8 cellular contexts compared by ENCODE assay signal in genomic region chr19:18203408-18203862, GRCh38. TPM values are rescaled to one million over a fixed set of nuclear protein-coding genes. Genes with fewer than 3 reads are reported as not detected.
A peak's percentile ranks its signal among the peaks of the same experiment; 100 is the strongest.
DNase-seq lines count a peak whose midpoint lies in the region; ATAC-seq, FAIRE-seq and TF ChIP-seq lines count a peak whose summit lies in the region.

No MANE protein-coding gene starts in this region.

- no peak overlapping the region for H3K27ac ChIP-seq in H1 (ENCODE audit: low read depth, low read length)
- no peak overlapping the region for H3K27ac ChIP-seq in muscle layer of duodenum (ENCODE audit: low read length)
- H3K27ac ChIP-seq in upper lobe of left lung = peak overlapping the region in 2 of 4 donors; percentile 62 to 97

- H3K36me3 Mint-ChIP-seq in T-cell = peaks cover 6% of the 10 kb centered on the region

- H3K27me3 ChIP-seq in BE2C (no peaks in the 10 kb centered on the region), H1 (replicated peaks in 1 of 4; ENCODE audit: control insufficient read depth in 3 of 4, extremely low read depth in 1 of 4, insufficient read depth in 3 of 4, low read length in 3 of 4) (no peaks in the 10 kb centered on the region; a peak in 1 of 7 replicates), muscle layer of duodenum (ENCODE audit: low read depth, low read length) (no peaks in the 10 kb centered on the region), upper lobe of left lung (no peaks in the 10 kb centered on the region)

- peak overlapping the region; percentile 63 for H4K91ac ChIP-seq in H1 (replicated peaks; ENCODE audit: insufficient read length, low read length)

- peak overlapping the region; percentile 79 to 92 for H3K4me2 ChIP-seq in H1 (ENCODE audit: insufficient read depth in 1 of 2, low read depth in 2 of 2, low read length in 2 of 2)

- no peak for TF ChIP-seq RAD21 in H1 (IDR thresholded peaks at IDR 0.05 in 1 of 2, conservative IDR thresholded peaks at IDR 0.05 in 1 of 2; ENCODE audit: low read depth in 2 of 2, low read length in 2 of 2)

- no peak overlapping the region for H3K4ac ChIP-seq in H1 (replicated peaks; ENCODE audit: insufficient read length, low read depth, low read length)

- H2BK5ac ChIP-seq in H1 (ENCODE audit: low read depth, low read length) = 0 out of 2 replicates have a peak overlapping the region, but pooled peaks have one; percentile 4

- H4K8ac ChIP-seq in H1 (ENCODE audit: extremely low read depth, insufficient read depth, low read length) = peak overlapping the region; percentile 75; the same call in 1 of the 2 replicates

- H3K18ac ChIP-seq in H1 (ENCODE audit: extremely low read depth, low read length) = peak overlapping the region; percentile 84

- peak; percentile 3 for ATAC-seq in GM21786 (IDR thresholded peaks at IDR 0.05; ENCODE audit: unreplicated experiment)
- peak; percentile 0 to 24 (median 18) for ATAC-seq in T-cell (replicated peaks in 1 of 4)
- no peak for ATAC-seq in upper lobe of left lung (ENCODE audit: low FRiP score in 2 of 2)

- no peak overlapping the region for H3K23ac ChIP-seq in H1 (ENCODE audit: insufficient read length)

- CTCF ChIA-PET in T-cell (lab: Charles Lee) = interaction anchor here in 1 of 2 donors (0.6 to 3.5 kb wide), 6 partner anchors 9 to 135 kb away, joined by 3 to 26 read pairs (median 4); partner anchors contain the start of gene MPV17L2
- CTCF ChIA-PET in H1 (lab: Charles Lee; ENCODE audit: partially characterized antibody) = interaction anchor here (0.6 to 11.5 kb wide), 11 partner anchors 12 to 135 kb away, joined by 3 to 305 read pairs (median 3); partner anchors contain the start of gene PDE4C

- H3K4me1 ChIP-seq in BE2C (no peaks in the 10 kb centered on the region), H1 (replicated peaks in 1 of 4; ENCODE audit: control insufficient read depth in 3 of 4, insufficient read depth in 4 of 4, low read length in 3 of 4) (peaks cover 0 to 11% (median 7%) of the 10 kb centered on the region in 4 experiments; a peak in 5 of 7 replicates), muscle layer of duodenum (ENCODE audit: control insufficient read depth in 1 of 2, insufficient read depth in 2 of 2, low read length in 2 of 2) (peaks cover 7 to 21% of the 10 kb centered on the region in 2 donors), upper lobe of left lung (peaks cover 15 to 35% (median 21%) of the 10 kb centered on the region in 4 donors)

- DNase-seq in BE2C (peak; percentile 33), T-cell (peak in 21 of 34 experiments; percentile 29 to 67 (median 55)), H1 (ENCODE audit: low read depth in 1 of 2, low spot score in 2 of 2) (no peak), upper lobe of left lung (peak; percentile 26 to 91), DMS79 treated with DMSO at 0.1 percent for 48 hours (lab: John Stamatoyannopoulos, UW) (no peak), NCI-H526 treated with DMSO at 0.1 percent for 48 hours (lab: John Stamatoyannopoulos, UW) (no peak)

- peak overlapping the region; percentile 3; the same call in 1 of the 2 replicates for H2BK12ac ChIP-seq in H1 (ENCODE audit: low read depth, low read length)

- H3K9me3 ChIP-seq in BE2C (no peaks in the 10 kb centered on the region), H1 (ENCODE audit: insufficient read depth in 2 of 2, low read depth in 1 of 2, low read length in 1 of 2) (no peaks in the 10 kb centered on the region), muscle layer of duodenum (ENCODE audit: control insufficient read depth in 1 of 2, low read length in 2 of 2) (no peaks in the 10 kb centered on the region), upper lobe of left lung (no peaks in the 10 kb centered on the region)

- peak overlapping the region; percentile 87 to 94 (median 89) for H3K4me3 Mint-ChIP-seq in T-cell

- TF ChIP-seq POLR2A in H1 (IDR thresholded peaks at IDR 0.05; ENCODE audit: control extremely low read depth in 1 of 2, low read depth in 2 of 2, low read length in 2 of 2) (no peak), upper lobe of left lung (IDR thresholded peaks at IDR 0.05) (no peak)

- 3% methylated on average over 24 of the region's 38 CpGs; no CpG with 5 or more reads in 1 of the 2 experiments for WGBS in H1 (ENCODE audit: extremely low coverage in 1 of 2, insufficient coverage in 1 of 2, insufficient read length in 1 of 2, insufficient replicate concordance in 2 of 2, low coverage in 1 of 2, low lambda C conversion rate in 2 of 2, missing lambda C conversion rate in 1 of 2), 2 experiments
- WGBS in upper lobe of left lung, 2 donors = 0 to 1% methylated on average over 10 of the region's 38 CpGs

- peaks cover 22 to 30% (median 24%) of the 10 kb centered on the region in 3 donors for H3K4me1 Mint-ChIP-seq in T-cell

- peaks cover under 1 to 5% of the 10 kb centered on the region in 2 donors for H3K27me3 Mint-ChIP-seq in T-cell

- peak overlapping the region; percentile 2; the same call in 1 of the 2 replicates for H2BK15ac ChIP-seq in H1 (ENCODE audit: low read length)

- H2BK120ac ChIP-seq in H1 (replicated peaks; ENCODE audit: low read depth, low read length) = no peak overlapping the region

- no peak overlapping the region for H2AK5ac ChIP-seq in H1 (ENCODE audit: low read depth, low read length)

- peaks cover 12% of the 10 kb centered on the region for H3K23me2 ChIP-seq in H1 (ENCODE audit: low read depth, low read length)

- peaks cover 5% of the 10 kb centered on the region for H3K79me1 ChIP-seq in H1 (ENCODE audit: low read depth, low read length)

- H3K36me3 ChIP-seq in BE2C (peaks cover 22% of the 10 kb centered on the region), H1 (ENCODE audit: control insufficient read depth in 2 of 4, insufficient read depth in 4 of 4, low read length in 3 of 4) (peaks cover 3 to 5% (median 3%) of the 10 kb centered on the region in 4 experiments; a peak in 6 of 8 replicates), muscle layer of duodenum (ENCODE audit: control insufficient read depth in 1 of 2, insufficient read depth in 2 of 2, low read length in 2 of 2) (peaks cover 3 to 10% of the 10 kb centered on the region in 2 donors), upper lobe of left lung (peaks cover 0 to 10% (median 7%) of the 10 kb centered on the region in 4 donors)

- H3K79me2 ChIP-seq in H1 (ENCODE audit: control insufficient read depth in 1 of 2, insufficient read depth in 2 of 2, low read length in 2 of 2) = 0 out of 4 replicates have a peak, but pooled peaks cover 0 to 4% of the 10 kb centered on the region in 2 experiments

- no peak for FAIRE-seq in H1 (lab: Jason Lieb, UNC)

- H3K9ac ChIP-seq in H1 (replicated peaks in 1 of 4; ENCODE audit: extremely low read depth in 1 of 4, low read depth in 3 of 4, low read length in 3 of 4) = peak overlapping the region in 3 of 4 experiments; percentile 37 to 42 (median 41); a peak in 4 of 7 replicates

- no peak overlapping the region for H2AFZ ChIP-seq in H1 (ENCODE audit: low read length)

- no peak overlapping the region for H3K56ac ChIP-seq in H1 (replicated peaks; ENCODE audit: insufficient read length, low read depth, low read length)

- TF ChIP-seq EP300 in H1 (IDR thresholded peaks at IDR 0.05; ENCODE audit: borderline replicate concordance in 1 of 2, low read depth in 2 of 2, low read length in 2 of 2) (no peak), upper lobe of left lung (IDR thresholded peaks at IDR 0.05) (no peak)

- no peak overlapping the region for H4K5ac ChIP-seq in H1 (ENCODE audit: insufficient read length, low read depth, low read length)

- H3K14ac ChIP-seq in H1 (ENCODE audit: insufficient read length) = no peak overlapping the region

- H3K27ac Mint-ChIP-seq in T-cell = peak overlapping the region; percentile 74 to 86

- H3K9me3 Mint-ChIP-seq in T-cell = no peaks in the 10 kb centered on the region

- peaks cover 1 to 13% of the 10 kb centered on the region in 2 experiments for H4K20me1 ChIP-seq in H1 (replicated peaks in 1 of 2; ENCODE audit: control insufficient read depth in 1 of 2, insufficient read depth in 2 of 2, low read length in 2 of 2)

- no peak for TF ChIP-seq CTCF in BE2C (IDR thresholded peaks at IDR 0.05; ENCODE audit: low read depth, low read length)
- no peak for TF ChIP-seq CTCF in H1 (IDR thresholded peaks at IDR 0.05; ENCODE audit: control extremely low read depth in 1 of 3, insufficient read depth in 1 of 3, low read depth in 1 of 3, low read length in 3 of 3)
- no peak for TF ChIP-seq CTCF in upper lobe of left lung (IDR thresholded peaks at IDR 0.05)

- H2BK20ac ChIP-seq in H1 (ENCODE audit: low read length) = 0 out of 2 replicates have a peak overlapping the region, but pooled peaks have one; percentile 48

- H3K4me3 ChIP-seq in BE2C (ENCODE audit: low read depth, low read length) = peak overlapping the region; percentile 67
- H3K4me3 ChIP-seq in H1 (ENCODE audit: extremely low read depth in 1 of 4, insufficient read depth in 2 of 4, low read depth in 3 of 4, low read length in 4 of 4) = peak overlapping the region; percentile 56 to 81 (median 74)
- peak overlapping the region; percentile 70 to 94 for H3K4me3 ChIP-seq in muscle layer of duodenum (ENCODE audit: low read depth in 1 of 2, low read length in 2 of 2)
- H3K4me3 ChIP-seq in upper lobe of left lung = peak overlapping the region; percentile 70 to 90 (median 73)

- POLR2A ChIA-PET in T-cell (lab: Charles Lee) (interaction anchor here in 1 of 2 donors (0.8 kb wide), 1 partner anchor 78 kb away, joined by 4 read pairs; the partner anchor contains the start of gene JUND), H1 (lab: Charles Lee; ENCODE audit: partially characterized antibody) (interaction anchor here (0.6 to 7.3 kb wide), 11 partner anchors 9 to 112 kb away, joined by 3 to 65 read pairs (median 4); partner anchors contain the start of genes JUND and MPV17L2)

RNA-seq across cellular contexts. Expression of gene RAB3A, which starts 0.4 kb away (rescaled TPM):
- polyA plus RNA-seq in BE2C (2012; ENCODE audit: insufficient read depth, insufficient read length, low read depth) = 137 TPM
- total RNA-seq in T-cell (1 to 10 TPM; 4.7 to 8.3 (median 5.6) TPM), upper lobe of left lung (1 to 10 TPM in 5 of 6 donors, under 1 TPM in 1; 0.46 to 5.0 (median 3.4) TPM)
- 14.2 and 14.3 TPM in 2 replicates for total RNA-seq in H1 (2021; fragmentation: NEBNext Ultra II Directional; extraction: Animal tissue kit (Norgen Biotek cat#: 25700))
- polyA plus RNA-seq in H1 (2011; rRNA removed) = 13.6 and 18.6 TPM in 2 replicates
- 7.1 TPM for polyA plus RNA-seq in H1 (2011; cell fraction: cytosol; rRNA removed)
- polyA plus RNA-seq in H1 (2011; cell fraction: nucleus; rRNA removed) = 26.7 TPM
- polyA plus RNA-seq in H1 (2012, experiment 1 of 2) = 10.0 to 16.5 TPM (median 14.3 TPM) in 4 replicates
- polyA plus RNA-seq in H1 (2012, experiment 2 of 2) = 11.5 TPM
- 12.1 TPM for polyA plus RNA-seq in H1 (2013, experiment 1 of 2)
- 13.1 TPM for polyA plus RNA-seq in H1 (2013, experiment 2 of 2)
- polyA minus RNA-seq in H1 (2011; rRNA and poly(A)+ RNA removed) = 42.9 and 47.7 TPM in 2 replicates
- polyA minus RNA-seq in H1 (2011; cell fraction: cytosol; rRNA and poly(A)+ RNA removed) = 23.5 TPM
- polyA minus RNA-seq in H1 (2011; cell fraction: nucleus; rRNA and poly(A)+ RNA removed) = 17.7 TPM

RNA-seq across cellular contexts. Expression of gene MPV17L2, which starts 10.4 kb away (rescaled TPM):
- polyA plus RNA-seq in BE2C (2012; ENCODE audit: insufficient read depth, insufficient read length, low read depth) = 62.0 TPM
- total RNA-seq in T-cell (1 to 10 TPM; 3.8 to 8.2 (median 8.1) TPM), upper lobe of left lung (10 to 100 TPM; 10.7 to 18.8 (median 13.3) TPM)
- 24.2 and 28.6 TPM in 2 replicates for total RNA-seq in H1 (2021; fragmentation: NEBNext Ultra II Directional; extraction: Animal tissue kit (Norgen Biotek cat#: 25700))
- 80.1 and 82.6 TPM in 2 replicates for polyA plus RNA-seq in H1 (2011; rRNA removed)
- polyA plus RNA-seq in H1 (2011; cell fraction: cytosol; rRNA removed) = 52.7 TPM
- 45.3 TPM for polyA plus RNA-seq in H1 (2011; cell fraction: nucleus; rRNA removed)
- polyA plus RNA-seq in H1 (2012, experiment 1 of 2) = 29.4 to 37.4 TPM (median 36.6 TPM) in 4 replicates
- 48.3 TPM for polyA plus RNA-seq in H1 (2012, experiment 2 of 2)
- polyA plus RNA-seq in H1 (2013, experiment 1 of 2) = 41.2 TPM
- 42.3 TPM for polyA plus RNA-seq in H1 (2013, experiment 2 of 2)
- polyA minus RNA-seq in H1 (2011; rRNA and poly(A)+ RNA removed) = 31.0 and 44.7 TPM in 2 replicates
- polyA minus RNA-seq in H1 (2011; cell fraction: cytosol; rRNA and poly(A)+ RNA removed) = 16.7 TPM
- polyA minus RNA-seq in H1 (2011; cell fraction: nucleus; rRNA and poly(A)+ RNA removed) = 12.7 TPM

RNA-seq across cellular contexts. Expression of gene PDE4C, which starts 22.8 kb away (rescaled TPM):
- 7.3 TPM for polyA plus RNA-seq in BE2C (2012; ENCODE audit: insufficient read depth, insufficient read length, low read depth)
- total RNA-seq in T-cell = not detected
- 2.3 and 2.7 TPM in 2 replicates for total RNA-seq in H1 (2021; fragmentation: NEBNext Ultra II Directional; extraction: Animal tissue kit (Norgen Biotek cat#: 25700))
- polyA plus RNA-seq in H1 (2011; rRNA removed) = 3.1 and 3.7 TPM in 2 replicates
- polyA plus RNA-seq in H1 (2011; cell fraction: cytosol; rRNA removed) = 4.7 TPM
- 10.8 TPM for polyA plus RNA-seq in H1 (2011; cell fraction: nucleus; rRNA removed)
- polyA plus RNA-seq in H1 (2012, experiment 1 of 2) = 1.8 to 3.1 TPM (median 2.3 TPM) in 4 replicates
- polyA plus RNA-seq in H1 (2012, experiment 2 of 2) = 1.1 TPM
- polyA plus RNA-seq in H1 (2013, experiment 1 of 2) = 0.71 TPM
- 0.85 TPM for polyA plus RNA-seq in H1 (2013, experiment 2 of 2)
- polyA minus RNA-seq in H1 (2011; rRNA and poly(A)+ RNA removed) = 2.6 and 5.2 TPM in 2 replicates
- 3.2 TPM for polyA minus RNA-seq in H1 (2011; cell fraction: cytosol; rRNA and poly(A)+ RNA removed)
- 8.1 TPM for polyA minus RNA-seq in H1 (2011; cell fraction: nucleus; rRNA and poly(A)+ RNA removed)
- 100 to 1,000 TPM in 1 of 6 donors, 10 to 100 TPM in 4, 1 to 10 TPM in 1; 6.4 to 479 (median 21.0) TPM for total RNA-seq in upper lobe of left lung

RNA-seq across cellular contexts. Expression of gene IFI30, which starts 29.8 kb away (rescaled TPM):
- polyA plus RNA-seq in BE2C (2012; ENCODE audit: insufficient read depth, insufficient read length, low read depth) = 12.4 TPM
- 10 to 100 TPM in 1 of 5 donors, 1 to 10 TPM in 4; 3.2 to 11.8 (median 5.1) TPM for total RNA-seq in T-cell
- total RNA-seq in H1 (2021; fragmentation: NEBNext Ultra II Directional; extraction: Animal tissue kit (Norgen Biotek cat#: 25700)) = 25.9 and 28.9 TPM in 2 replicates
- polyA plus RNA-seq in H1 (2011; rRNA removed) = 59.5 and 62.4 TPM in 2 replicates
- polyA plus RNA-seq in H1 (2011; cell fraction: cytosol; rRNA removed) = 58.0 TPM
- polyA plus RNA-seq in H1 (2011; cell fraction: nucleus; rRNA removed) = 51.4 TPM
- polyA plus RNA-seq in H1 (2012, experiment 1 of 2) = 25.3 to 49.4 TPM (median 43.4 TPM) in 4 replicates
- polyA plus RNA-seq in H1 (2012, experiment 2 of 2) = 54.5 TPM
- 60.7 TPM for polyA plus RNA-seq in H1 (2013, experiment 1 of 2)
- polyA plus RNA-seq in H1 (2013, experiment 2 of 2) = 66.1 TPM
- 39.9 and 40.8 TPM in 2 replicates for polyA minus RNA-seq in H1 (2011; rRNA and poly(A)+ RNA removed)
- polyA minus RNA-seq in H1 (2011; cell fraction: cytosol; rRNA and poly(A)+ RNA removed) = 26.3 TPM
- polyA minus RNA-seq in H1 (2011; cell fraction: nucleus; rRNA and poly(A)+ RNA removed) = 15.6 TPM
- 100 to 1,000 TPM; 228 to 764 (median 476) TPM for total RNA-seq in upper lobe of left lung

RNA-seq across cellular contexts. Expression of gene PIK3R2, which starts 50.5 kb away (rescaled TPM):
- polyA plus RNA-seq in BE2C (2012; ENCODE audit: insufficient read depth, insufficient read length, low read depth) = 181 TPM
- total RNA-seq in T-cell (10 to 100 TPM; 11.8 to 25.5 (median 17.6) TPM), upper lobe of left lung (10 to 100 TPM; 11.0 to 65.1 (median 30.3) TPM)
- total RNA-seq in H1 (2021; fragmentation: NEBNext Ultra II Directional; extraction: Animal tissue kit (Norgen Biotek cat#: 25700)) = 53.8 and 57.1 TPM in 2 replicates
- 21.7 and 31.4 TPM in 2 replicates for polyA plus RNA-seq in H1 (2011; rRNA removed)
- 20.2 TPM for polyA plus RNA-seq in H1 (2011; cell fraction: cytosol; rRNA removed)
- 29.8 TPM for polyA plus RNA-seq in H1 (2011; cell fraction: nucleus; rRNA removed)
- polyA plus RNA-seq in H1 (2012, experiment 1 of 2) = 24.6 to 46.9 TPM (median 34.0 TPM) in 4 replicates
- 33.2 TPM for polyA plus RNA-seq in H1 (2012, experiment 2 of 2)
- polyA plus RNA-seq in H1 (2013, experiment 1 of 2) = 45.8 TPM
- polyA plus RNA-seq in H1 (2013, experiment 2 of 2) = 45.9 TPM
- polyA minus RNA-seq in H1 (2011; rRNA and poly(A)+ RNA removed) = 15.2 and 18.5 TPM in 2 replicates
- 37.8 TPM for polyA minus RNA-seq in H1 (2011; cell fraction: cytosol; rRNA and poly(A)+ RNA removed)
- 21.7 TPM for polyA minus RNA-seq in H1 (2011; cell fraction: nucleus; rRNA and poly(A)+ RNA removed)

Comparison
In these comparisons a context has a peak if more than half of its experiments do, and no peak if none do; other contexts are left out.
1. DNase-seq: peak in BE2C (single experiment), T-cell (21 of 34) and upper lobe of left lung (2 of 2); none in H1 (0 of 2), DMS79 treated with DMSO at 0.1 percent for 48 hours (single experiment) and NCI-H526 treated with DMSO at 0.1 percent for 48 hours (single experiment).
2. ATAC-seq: peak in GM21786 (single experiment) and T-cell (4 of 4); none in upper lobe of left lung (0 of 2).
3. Peak in every context shown above with its lines, with median percentiles within 50 percentile points of each other: H3K4me3 ChIP-seq.